Comparison of ENCODE assay signal across 8 cellular contexts in the genomic region with DNA sequence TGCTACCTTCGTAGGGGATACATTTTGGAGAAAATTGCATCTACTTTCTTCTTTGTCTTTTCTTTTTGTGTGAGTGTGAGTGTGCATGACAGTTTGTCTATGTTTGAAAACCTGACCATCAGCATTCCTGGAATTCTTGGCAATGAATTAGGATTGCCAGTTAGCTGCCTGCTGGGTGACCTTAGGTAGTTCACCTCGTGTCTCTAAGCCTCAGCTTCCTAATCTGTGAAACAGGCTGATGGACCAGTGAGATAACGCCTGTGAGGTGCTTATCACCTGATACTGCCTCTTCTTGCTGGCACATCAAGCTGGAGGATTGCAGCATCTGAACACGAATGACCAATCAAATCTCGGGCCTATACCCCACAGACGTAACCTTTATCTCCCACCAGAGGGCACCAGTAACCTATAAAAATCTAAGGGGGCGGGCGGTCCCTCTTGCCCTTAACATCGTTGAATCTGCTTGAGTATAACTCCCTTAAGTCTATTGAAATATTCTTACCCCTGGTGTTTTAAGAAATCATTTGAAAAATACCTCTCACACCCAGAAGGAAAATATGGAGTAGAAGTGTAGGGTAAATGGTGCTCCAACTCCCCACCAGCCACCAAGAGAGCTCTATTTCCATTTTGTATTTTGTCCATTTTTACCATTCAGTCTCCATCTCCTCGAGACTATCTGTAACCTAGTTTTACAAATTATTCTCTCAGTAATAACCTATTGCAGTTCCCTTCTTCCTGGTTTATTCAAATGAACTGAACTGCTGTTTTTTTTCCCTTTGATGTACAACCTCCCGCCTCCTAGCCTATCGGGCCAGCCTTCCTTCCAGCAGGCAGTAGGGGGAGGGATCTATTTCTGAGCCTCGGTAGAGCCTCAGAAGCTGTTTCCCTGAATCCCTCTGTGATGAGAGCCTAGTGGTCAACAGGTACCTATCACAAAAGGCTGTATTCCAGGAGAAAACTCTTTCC. TPM values are rescaled to one million over a fixed set of nuclear protein-coding genes. Genes with fewer than 3 reads are reported as not detected.
A peak's percentile ranks its signal among the peaks of the same experiment; 100 is the strongest.
DNase-seq lines count a peak whose midpoint lies in the region; ATAC-seq and TF ChIP-seq lines count a peak whose summit lies in the region.

No MANE protein-coding gene starts in this region.

- peak overlapping the region; percentile 6; the same call in 1 of the 2 replicates for H3K4me3 ChIP-seq in PC-3 (ENCODE audit: low read length)
- H3K4me3 ChIP-seq in fibroblast of pulmonary artery (replicated peaks; ENCODE audit: low read depth, low read length) = no peak overlapping the region

- H3K4me1 Mint-ChIP-seq in activated T-cell treated with anti-CD3 and anti-CD28 coated beads, Interleukin-2, amount 50 U/mL, for 72 hours (ENCODE audit: low read depth) = peaks cover 54% of the 10 kb centered on the region

- H3K27ac ChIP-seq in PC-3 (ENCODE audit: low read length) = peak overlapping the region; percentile 54

- peaks cover under 1% of the 10 kb centered on the region for H3F3A ChIP-seq in PC-3 (ENCODE audit: low read length, unreplicated experiment)

- peak overlapping the region; percentile 59 for H3K4me2 ChIP-seq in PC-3 (ENCODE audit: low read length)

- H3K36me3 ChIP-seq in PC-3 (ENCODE audit: low read depth, low read length) = peaks cover 6% of the 10 kb centered on the region

- H4K20me1 ChIP-seq in PC-3 (ENCODE audit: low read length) = no peaks in the 10 kb centered on the region

- no TSS peak for BruUV-seq in PC-3 (replicated peaks; lab: Mats Ljungman, UMichigan)

- peak; percentile 99 for TF ChIP-seq CTCF in PC-3 (conservative IDR thresholded peaks at IDR 0.05; ENCODE audit: low read depth, low read length)
- TF ChIP-seq CTCF in fibroblast of pulmonary artery (IDR thresholded peaks at IDR 0.05; ENCODE audit: low read length, missing control alignments) = peak; percentile 63

- POLR2A ChIA-PET in PC-3 (lab: Charles Lee; ENCODE audit: unreplicated experiment) = no interaction called here

- H3K4me3 Mint-ChIP-seq in activated T-cell treated with anti-CD3 and anti-CD28 coated beads, Interleukin-2, amount 50 U/mL, for 72 hours = peak overlapping the region in 1 of 2 donors; percentile 65

- H3K9me3 ChIP-seq in PC-3 (ENCODE audit: low read length) = peaks cover 5% of the 10 kb centered on the region

- intact Hi-C loops in Right ventricle myocardium inferior (cut with DNase I) (loop anchor here (1.0 to 2.0 kb wide), 2 partner anchors 197 to 241 kb away; no protein-coding TSS in a partner anchor), cardiac septum (cut with DNase I) (loop anchor here (1.0 to 5.0 kb wide), 3 partner anchors 199 to 376 kb away; no protein-coding TSS in a partner anchor), PC-3 (cut with micrococcal nuclease) (loop anchor here (1.0 to 2.0 kb wide), 4 partner anchors 55 to 241 kb away; no protein-coding TSS in a partner anchor)

- peaks cover 35% of the 10 kb centered on the region for H3K4me1 ChIP-seq in PC-3 (ENCODE audit: insufficient read depth, low read length)

- ATAC-seq in Right ventricle myocardium inferior = peak; percentile 82
- peak; percentile 78 for ATAC-seq in PC-3
- peak; percentile 80 for ATAC-seq in activated T-cell treated with anti-CD3 and anti-CD28 coated beads, Interleukin-2, amount 50 U/mL, for 72 hours (replicated peaks in 1 of 2)

- no peaks in the 10 kb centered on the region for H3K27me3 ChIP-seq in PC-3 (ENCODE audit: low read length)

- H2AFZ ChIP-seq in PC-3 (ENCODE audit: low read length) = no peak overlapping the region; the same call in 1 of the 2 replicates

- DNase-seq in Right ventricle myocardium inferior (ENCODE audit: missing footprints) (no peak), cardiac septum (ENCODE audit: low spot score) (no peak), LHCN-M2 (ENCODE audit: low read depth) (peak; percentile 70), PC-3 (peak; percentile 96), fibroblast of pulmonary artery (ENCODE audit: low read depth) (peak; percentile 81), occipital lobe (lab: John Stamatoyannopoulos, UW) (peak; percentile 45), ureter (ENCODE audit: low spot score) (peak; percentile 59)
- DNase-seq in activated T-cell treated with anti-CD3 and anti-CD28 coated beads, Interleukin-2, amount 50 U/mL, for 72 hours = peak; percentile 61 to 72

- peak overlapping the region; percentile 8; the same call in 1 of the 2 replicates for H3K9ac ChIP-seq in PC-3 (ENCODE audit: low read length)

- no peaks in the 10 kb centered on the region for H3K79me2 ChIP-seq in PC-3 (ENCODE audit: low read length)

- H3K9me2 ChIP-seq in PC-3 (replicated peaks; ENCODE audit: low read length) = no peaks in the 10 kb centered on the region

- H3K27me3 Mint-ChIP-seq in activated T-cell treated with anti-CD3 and anti-CD28 coated beads, Interleukin-2, amount 50 U/mL, for 72 hours (ENCODE audit: low read depth) = no peaks in the 10 kb centered on the region

- H3K36me3 Mint-ChIP-seq in activated T-cell treated with anti-CD3 and anti-CD28 coated beads, Interleukin-2, amount 50 U/mL, for 72 hours (ENCODE audit: insufficient read depth in 2 of 2) = peaks cover 7 to 16% of the 10 kb centered on the region in 2 donors

- CTCF ChIA-PET in PC-3 (lab: Charles Lee) = interaction anchor here (0.5 to 2.8 kb wide), 15 partner anchors 8 to 241 kb away, joined by 3 to 103 read pairs (median 5); partner anchors contain the start of gene MDM4

- peak overlapping the region; percentile 86 for H3K27ac Mint-ChIP-seq in activated T-cell treated with anti-CD3 and anti-CD28 coated beads, Interleukin-2, amount 50 U/mL, for 72 hours

- H3K9me3 Mint-ChIP-seq in activated T-cell treated with anti-CD3 and anti-CD28 coated beads, Interleukin-2, amount 50 U/mL, for 72 hours = no peaks in the 10 kb centered on the region

RNA-seq across cellular contexts. Expression of gene MDM4, which starts 49.7 kb away (rescaled TPM):
- 28.6 TPM for total RNA-seq in Right ventricle myocardium inferior
- total RNA-seq in cardiac septum = 59.2 TPM
- 10.5 and 14.5 TPM in 2 replicates for total RNA-seq in LHCN-M2 (2014; rRNA removed)
- 4.0 TPM for polyA plus RNA-seq in LHCN-M2 (2012)
- 36.3 and 55.7 TPM in 2 replicates for total RNA-seq in PC-3 (2014; rRNA removed)
- total RNA-seq in activated T-cell treated with anti-CD3 and anti-CD28 coated beads, Interleukin-2, amount 50 U/mL, for 72 hours = 100 to 1,000 TPM; 147 to 153 TPM
- total RNA-seq in occipital lobe = 60.4 TPM
- total RNA-seq in ureter = 145 TPM

Comparison
In these comparisons a context has a peak if more than half of its experiments do, and no peak if none do; other contexts are left out.
1. DNase-seq: peak in LHCN-M2 (single experiment), PC-3 (single experiment), activated T-cell treated with anti-CD3 and anti-CD28 coated beads, Interleukin-2, amount 50 U/mL, for 72 hours (2 of 2), fibroblast of pulmonary artery (single experiment), occipital lobe (single experiment) and ureter (single experiment); none in Right ventricle myocardium inferior (single experiment) and cardiac septum (single experiment).
2. Peak in every context shown above with its lines, with median percentiles within 50 percentile points of each other: ATAC-seq.